Comparison of ENCODE assay signal across 1 cellular context in genomic region chr15:67836134-67836455, GRCh38.
TF ChIP-seq lines count a peak whose summit lies in the region.

No MANE protein-coding gene starts in this region.

TF ChIP-seq in GM12878, 131 proteins besides CTCF, POLR2A, EP300 and RAD21:
- TF ChIP-seq, protein P1, sequence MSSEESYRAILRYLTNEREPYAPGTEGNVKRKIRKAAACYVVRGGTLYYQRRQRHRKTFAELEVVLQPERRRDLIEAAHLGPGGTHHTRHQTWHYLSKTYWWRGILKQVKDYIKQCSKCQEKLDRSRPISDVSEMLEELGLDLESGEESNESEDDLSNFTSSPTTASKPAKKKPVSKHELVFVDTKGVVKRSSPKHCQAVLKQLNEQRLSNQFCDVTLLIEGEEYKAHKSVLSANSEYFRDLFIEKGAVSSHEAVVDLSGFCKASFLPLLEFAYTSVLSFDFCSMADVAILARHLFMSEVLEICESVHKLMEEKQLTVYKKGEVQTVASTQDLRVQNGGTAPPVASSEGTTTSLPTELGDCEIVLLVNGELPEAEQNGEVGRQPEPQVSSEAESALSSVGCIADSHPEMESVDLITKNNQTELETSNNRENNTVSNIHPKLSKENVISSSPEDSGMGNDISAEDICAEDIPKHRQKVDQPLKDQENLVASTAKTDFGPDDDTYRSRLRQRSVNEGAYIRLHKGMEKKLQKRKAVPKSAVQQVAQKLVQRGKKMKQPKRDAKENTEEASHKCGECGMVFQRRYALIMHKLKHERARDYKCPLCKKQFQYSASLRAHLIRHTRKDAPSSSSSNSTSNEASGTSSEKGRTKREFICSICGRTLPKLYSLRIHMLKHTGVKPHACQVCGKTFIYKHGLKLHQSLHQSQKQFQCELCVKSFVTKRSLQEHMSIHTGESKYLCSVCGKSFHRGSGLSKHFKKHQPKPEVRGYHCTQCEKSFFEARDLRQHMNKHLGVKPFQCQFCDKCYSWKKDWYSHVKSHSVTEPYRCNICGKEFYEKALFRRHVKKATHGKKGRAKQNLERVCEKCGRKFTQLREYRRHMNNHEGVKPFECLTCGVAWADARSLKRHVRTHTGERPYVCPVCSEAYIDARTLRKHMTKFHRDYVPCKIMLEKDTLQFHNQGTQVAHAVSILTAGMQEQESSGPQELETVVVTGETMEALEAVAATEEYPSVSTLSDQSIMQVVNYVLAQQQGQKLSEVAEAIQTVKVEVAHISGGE (CRISPR knock-in tag; IDR thresholded peaks at IDR 0.05): no peak
- peak; percentile 9; the same call in 1 of the 2 replicates for TF ChIP-seq IKZF1 (conservative IDR thresholded peaks at IDR 0.05)
